9 cellular contexts compared by ENCODE assay signal in the genomic region with DNA sequence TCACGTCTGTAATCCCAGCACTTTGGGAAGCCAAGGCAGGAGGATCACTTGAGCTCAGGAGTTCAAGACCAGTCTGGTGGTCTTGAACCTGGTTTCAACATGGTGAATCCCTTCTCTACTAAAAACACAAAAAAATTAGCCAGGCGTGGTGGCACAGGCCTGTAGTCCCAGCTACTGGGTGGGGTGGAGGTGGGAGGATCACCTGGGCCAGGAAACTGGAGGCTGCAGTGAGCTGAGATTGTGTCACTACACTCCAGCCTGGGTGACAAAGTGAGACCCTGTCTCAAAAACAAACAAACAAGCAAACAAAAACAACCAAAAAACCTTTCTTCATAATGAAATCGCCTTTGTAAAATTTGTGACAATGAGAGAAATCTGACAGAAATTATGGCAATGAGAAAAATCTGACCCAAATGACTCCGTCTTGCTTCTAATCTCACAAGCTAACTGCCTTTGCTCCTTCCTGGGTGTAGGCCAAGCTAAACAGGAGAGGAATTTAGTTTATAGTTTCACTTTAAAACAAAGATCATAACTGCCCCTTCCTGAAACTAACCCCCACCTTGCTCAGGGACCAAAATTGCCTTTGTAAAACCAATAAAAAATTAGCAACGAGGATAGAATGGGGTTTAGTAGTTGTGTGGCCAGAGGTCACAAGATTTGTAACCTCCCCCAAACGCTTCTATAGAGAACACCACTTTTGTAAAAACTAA.
DNase-seq lines count a peak whose midpoint lies in the region; ATAC-seq and TF ChIP-seq lines count a peak whose summit lies in the region.
"Had no signal": no experiment of that assay in that cellular context is flagged by ENCODE, and none has a peak within 500 bp of the region (broad histone marks: within the 10 kb centered on the region; RNA-seq: fewer than 3 reads in every experiment).

No MANE protein-coding gene starts in this region.

- intact Hi-C loops in OCI-LY7 (cut with micrococcal nuclease; ENCODE audit: unreplicated experiment) (no loop called here), thyroid gland (cut with DNase I) (no loop called here)

- peak overlapping the region; percentile 87 for H3K27ac Mint-ChIP-seq in activated CD8-positive, alpha-beta memory T cell treated with anti-CD3 and anti-CD28 coated beads, Interleukin-2, amount 10 ng/mL, durations not matched to agents 7 days and 5 days

- H4K20me1 ChIP-seq in OCI-LY7 (ENCODE audit: insufficient read depth, low read length) = no peaks in the 10 kb centered on the region

- CTCF ChIA-PET in activated CD8-positive, alpha-beta memory T cell treated with anti-CD3 and anti-CD28 coated beads, Interleukin-2, amount 10 ng/mL, durations not matched to agents 7 days and 5 days (lab: Charles Lee) = interaction anchor here (0.6 to 1.5 kb wide), 4 partner anchors 14 to 113 kb away, joined by 3 to 4 read pairs (median 3); no protein-coding TSS in a partner anchor
- CTCF ChIA-PET in OCI-LY7 (lab: Charles Lee; ENCODE audit: unreplicated experiment) = no interaction called here

- H3K4me3 Mint-ChIP-seq in activated CD8-positive, alpha-beta memory T cell treated with anti-CD3 and anti-CD28 coated beads, Interleukin-2, amount 10 ng/mL, durations not matched to agents 7 days and 5 days = peak overlapping the region; percentile 55

- peaks cover 2% of the 10 kb centered on the region for H3K36me3 Mint-ChIP-seq in activated CD8-positive, alpha-beta memory T cell treated with anti-CD3 and anti-CD28 coated beads, Interleukin-2, amount 10 ng/mL, durations not matched to agents 7 days and 5 days

- no TSS peak for BruUV-seq in OCI-LY7 (replicated peaks; lab: Mats Ljungman, UMichigan)

- no peaks in the 10 kb centered on the region for H3K9me3 Mint-ChIP-seq in activated CD8-positive, alpha-beta memory T cell treated with anti-CD3 and anti-CD28 coated beads, Interleukin-2, amount 10 ng/mL, durations not matched to agents 7 days and 5 days (ENCODE audit: low read depth)

- POLR2A ChIA-PET in OCI-LY7 (lab: Charles Lee) = interaction anchor here (0.6 to 1.2 kb wide), 2 partner anchors 29 to 167 kb away, joined by 4 read pairs; no protein-coding TSS in a partner anchor

- H2AFZ ChIP-seq in OCI-LY7 (ENCODE audit: low read length) = peak overlapping the region; percentile 42; the same call in 1 of the 2 replicates

- peak; percentile 13 for ATAC-seq in activated CD8-positive, alpha-beta memory T cell treated with anti-CD3 and anti-CD28 coated beads, Interleukin-2, amount 10 ng/mL, durations not matched to agents 7 days and 5 days
- no peak for ATAC-seq in GM21619 (IDR thresholded peaks at IDR 0.05; ENCODE audit: unreplicated experiment)

- no peak overlapping the region for H3K27ac ChIP-seq in OCI-LY7 (ENCODE audit: low read depth, low read length, poor library complexity, severe bottlenecking)
- H3K27ac ChIP-seq in thyroid gland = peak overlapping the region in 2 of 3 donors; percentile 57 to 64

- peaks cover 37% of the 10 kb centered on the region for H3K4me1 Mint-ChIP-seq in activated CD8-positive, alpha-beta memory T cell treated with anti-CD3 and anti-CD28 coated beads, Interleukin-2, amount 10 ng/mL, durations not matched to agents 7 days and 5 days

- H3K9me2 ChIP-seq in OCI-LY7 (ENCODE audit: insufficient read depth, low read length) = no peaks in the 10 kb centered on the region

- TF ChIP-seq POLR2A in thyroid gland (IDR thresholded peaks at IDR 0.05) = no peak

- H3K27me3 Mint-ChIP-seq in activated CD8-positive, alpha-beta memory T cell treated with anti-CD3 and anti-CD28 coated beads, Interleukin-2, amount 10 ng/mL, durations not matched to agents 7 days and 5 days = peaks cover 63% of the 10 kb centered on the region

- DNase-seq in activated CD8-positive, alpha-beta memory T cell treated with anti-CD3 and anti-CD28 coated beads, Interleukin-2, amount 10 ng/mL, durations not matched to agents 7 days and 5 days = no peak
- no peak for DNase-seq in activated CD8-positive, alpha-beta memory T cell treated with anti-CD3 and anti-CD28 coated beads, Interleukin-2, amount 50 U/mL, for 4 hours
- DNase-seq in OCI-LY7 (ENCODE audit: low spot score) = no peak
- peak; percentile 31 for DNase-seq in fibroblast of gingiva (ENCODE audit: low read depth)
- peak in 1 of 2 donors; percentile 16 for DNase-seq in thyroid gland
- DNase-seq in NCI-H2081 (lab: John Stamatoyannopoulos, UW) = no peak
- no peak for DNase-seq in activated naive CD4-positive, alpha-beta T cell (lab: John Stamatoyannopoulos, UW)
- DNase-seq: effector CD8-positive, alpha-beta T cell had no signal

- H3K79me2 ChIP-seq in OCI-LY7 (ENCODE audit: insufficient read depth, low read depth, low read length) = no peaks in the 10 kb centered on the region

- H3K4me3 ChIP-seq in OCI-LY7 (ENCODE audit: low read depth, low read length, poor library complexity, severe bottlenecking) = no peak overlapping the region
- H3K4me3 ChIP-seq in thyroid gland (replicated peaks in 1 of 3) = no peak overlapping the region

- H3K9me3 ChIP-seq in OCI-LY7 (ENCODE audit: low read length) = no peaks in the 10 kb centered on the region
- no peaks in the 10 kb centered on the region for H3K9me3 ChIP-seq in thyroid gland

- no peak for TF ChIP-seq CTCF in OCI-LY7 (conservative IDR thresholded peaks at IDR 0.05; ENCODE audit: low read length)
- no peak for TF ChIP-seq CTCF in thyroid gland (IDR thresholded peaks at IDR 0.05)

- 68 to 71% methylated on average over 6 of the region's 6 CpGs for WGBS in thyroid gland, 2 donors

- no peaks in the 10 kb centered on the region for H3K27me3 ChIP-seq in thyroid gland

- no peaks in the 10 kb centered on the region for H3K36me3 ChIP-seq in OCI-LY7 (ENCODE audit: insufficient read depth, low read length)
- H3K36me3 ChIP-seq in thyroid gland = no peaks in the 10 kb centered on the region

- peak overlapping the region; percentile 26; the same call in 1 of the 2 replicates for H3K4me2 ChIP-seq in OCI-LY7 (ENCODE audit: low read length)

- H3K4me1 ChIP-seq in OCI-LY7 (ENCODE audit: insufficient read depth, low read length, poor library complexity, severe bottlenecking) (peaks cover 7% of the 10 kb centered on the region), thyroid gland (peaks cover 15 to 37% of the 10 kb centered on the region in 2 donors)
